22 cellular contexts compared by ENCODE assay signal in the genomic region with DNA sequence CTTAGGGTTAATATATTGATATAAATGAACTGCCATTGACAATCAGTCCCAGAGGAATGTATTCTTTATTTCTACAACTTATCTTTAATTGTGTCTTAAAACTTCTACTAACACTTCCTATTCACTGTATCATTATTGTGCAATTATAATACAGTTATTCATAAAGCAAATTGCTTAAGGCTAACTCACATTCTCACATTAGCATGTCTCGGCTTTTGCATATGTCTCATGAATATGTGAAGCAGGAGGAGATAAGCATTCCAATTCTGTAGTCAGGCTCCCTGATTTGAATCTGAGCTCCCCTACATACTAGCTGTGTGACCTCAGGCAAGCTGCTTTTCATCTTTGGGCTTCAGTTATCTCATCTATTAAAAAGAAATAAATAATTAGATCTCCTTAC. TPM values are rescaled to one million over a fixed set of nuclear protein-coding genes. Genes with fewer than 3 reads are reported as not detected.
DNase-seq lines count a peak whose midpoint lies in the region; ATAC-seq lines count a peak whose summit lies in the region.
"Had no signal": no experiment of that assay in that cellular context is flagged by ENCODE, and none has a peak within 500 bp of the region (broad histone marks: within the 10 kb centered on the region; RNA-seq: fewer than 3 reads in every experiment).

No MANE protein-coding gene starts in this region.

- no CpG with 5 or more reads among the region's 1 CpG for WGBS in mesendoderm (ENCODE audit: extremely low coverage, insufficient coverage, low lambda C conversion rate)

- H4K5ac ChIP-seq in mesendoderm (ENCODE audit: low read length), result no peak overlapping the region

- no peak overlapping the region for H3K9ac ChIP-seq in mesendoderm (ENCODE audit: low read length)
- H3K9ac ChIP-seq: BLaER1 treated with 17β-estradiol and CSF1 and Interleukin-3, amounts not matched to agents 10 nM and 100 nM; KMS-11 had no signal

- no peak overlapping the region for H3K18ac ChIP-seq in mesendoderm (ENCODE audit: low read length)

- H3K79me1 ChIP-seq in mesendoderm (ENCODE audit: low read length), result no peaks in the 10 kb centered on the region

- no peak overlapping the region for H3K4me3 ChIP-seq in mesendoderm (ENCODE audit: low read length)
- H3K4me3 ChIP-seq: BLaER1 treated with 17β-estradiol and CSF1 and Interleukin-3, amounts not matched to agents 10 nM and 100 nM; SJCRH30 had no signal

- no peak overlapping the region for H2AK5ac ChIP-seq in mesendoderm (ENCODE audit: low read length)

- no peak for ATAC-seq in HG02623 (IDR thresholded peaks at IDR 0.05; ENCODE audit: unreplicated experiment)
- ATAC-seq: HCT116, Panc1 had no signal

- H3K4ac ChIP-seq in mesendoderm (ENCODE audit: low read depth, low read length), result no peak overlapping the region

- no peak overlapping the region for H4K8ac ChIP-seq in mesendoderm (ENCODE audit: low read depth, low read length)

- no peaks in the 10 kb centered on the region for H3K79me2 ChIP-seq in mesendoderm (ENCODE audit: control insufficient read depth, insufficient read depth, low read length)

- H3K56ac ChIP-seq in mesendoderm (ENCODE audit: low read length), result no peak overlapping the region

- H3K23ac ChIP-seq in mesendoderm (ENCODE audit: low read length), result no peak overlapping the region

- H2BK120ac ChIP-seq in mesendoderm (ENCODE audit: low read depth, low read length), result no peak overlapping the region

- H3K27ac ChIP-seq in mesendoderm (ENCODE audit: low read depth, low read length), result no peak overlapping the region
- H3K27ac ChIP-seq: BLaER1 treated with 17β-estradiol and CSF1 and Interleukin-3, amounts not matched to agents 10 nM and 100 nM; KMS-11; SJCRH30 had no signal

- peak; percentile 5 for DNase-seq in GM03348 (ENCODE audit: low spot score)
- peak; percentile 23 for DNase-seq in NCI-H226
- DNase-seq in epidermal melanocyte (ENCODE audit: insufficient read length, low spot score), result peak; percentile 23
- peak; percentile 37 for DNase-seq in mesendoderm
- no peak for DNase-seq in kidney glomerular epithelial cell (lab: John Stamatoyannopoulos, UW)
- DNase-seq in SHP77 (lab: John Stamatoyannopoulos, UW), result no peak
- DNase-seq: Caco-2; CD4-positive, alpha-beta memory T cell; DMS 273 treated with DMSO at 0.1 percent for 48 hours; DMS79 treated with DMSO at 0.1 percent for 48 hours; GOT3; NCI-H1417; NCI-H187; NCI-H2107; NCI-H510A; NCI-H82; SJCRH30 had no signal

- H2BK5ac ChIP-seq in mesendoderm (ENCODE audit: low read length), result no peak overlapping the region

- H3K27me3 ChIP-seq in mesendoderm (ENCODE audit: insufficient read depth, low read length, poor library complexity), result no peaks in the 10 kb centered on the region
- H3K27me3 ChIP-seq: BLaER1 treated with 17β-estradiol and CSF1 and Interleukin-3, amounts not matched to agents 10 nM and 100 nM; SJCRH30 had no signal

- H3K36me3 ChIP-seq in mesendoderm (ENCODE audit: control insufficient read depth, insufficient read depth, low read length), result no peaks in the 10 kb centered on the region
- H3K36me3 ChIP-seq: BLaER1 treated with 17β-estradiol and CSF1 and Interleukin-3, amounts not matched to agents 10 nM and 100 nM; SJCRH30 had no signal

- no peak overlapping the region for H2BK15ac ChIP-seq in mesendoderm (replicated peaks; ENCODE audit: low read depth)

- H3K4me2 ChIP-seq in mesendoderm (ENCODE audit: low read length), result no peak overlapping the region
- H3K4me2 ChIP-seq: BLaER1 treated with 17β-estradiol and CSF1 and Interleukin-3, amounts not matched to agents 10 nM and 100 nM; KMS-11 had no signal

- no peaks in the 10 kb centered on the region for H3K4me1 ChIP-seq in mesendoderm (ENCODE audit: control insufficient read depth, low read depth, low read length)
- H3K4me1 ChIP-seq: Caco-2 had no signal

RNA-seq across cellular contexts. Expression of a gene that starts 45.4 kb away (rescaled TPM):
- 18.5 TPM for polyA plus RNA-seq in mesendoderm (2013, experiment 1 of 2)
- 20.4 TPM for polyA plus RNA-seq in mesendoderm (2013, experiment 2 of 2)

RNA-seq across cellular contexts. Expression of a gene that starts 52.6 kb away (rescaled TPM):
- 0.58 TPM for polyA plus RNA-seq in mesendoderm (2013, experiment 1 of 2)
- 0.73 TPM for polyA plus RNA-seq in mesendoderm (2013, experiment 2 of 2)

RNA-seq across cellular contexts. Expression of a gene that starts 58.1 kb away (rescaled TPM):
- 0.27 TPM for polyA plus RNA-seq in mesendoderm (2013, experiment 1 of 2)
- 0.15 TPM for polyA plus RNA-seq in mesendoderm (2013, experiment 2 of 2)

Comparison
In these comparisons a context has a peak if more than half of its experiments do, and no peak if none do; other contexts are left out.
1. DNase-seq: peak in GM03348 (single experiment), NCI-H226 (single experiment), epidermal melanocyte (single experiment) and mesendoderm (single experiment); none in kidney glomerular epithelial cell (single experiment) and SHP77 (0 of 2).